In the genomic region with DNA sequence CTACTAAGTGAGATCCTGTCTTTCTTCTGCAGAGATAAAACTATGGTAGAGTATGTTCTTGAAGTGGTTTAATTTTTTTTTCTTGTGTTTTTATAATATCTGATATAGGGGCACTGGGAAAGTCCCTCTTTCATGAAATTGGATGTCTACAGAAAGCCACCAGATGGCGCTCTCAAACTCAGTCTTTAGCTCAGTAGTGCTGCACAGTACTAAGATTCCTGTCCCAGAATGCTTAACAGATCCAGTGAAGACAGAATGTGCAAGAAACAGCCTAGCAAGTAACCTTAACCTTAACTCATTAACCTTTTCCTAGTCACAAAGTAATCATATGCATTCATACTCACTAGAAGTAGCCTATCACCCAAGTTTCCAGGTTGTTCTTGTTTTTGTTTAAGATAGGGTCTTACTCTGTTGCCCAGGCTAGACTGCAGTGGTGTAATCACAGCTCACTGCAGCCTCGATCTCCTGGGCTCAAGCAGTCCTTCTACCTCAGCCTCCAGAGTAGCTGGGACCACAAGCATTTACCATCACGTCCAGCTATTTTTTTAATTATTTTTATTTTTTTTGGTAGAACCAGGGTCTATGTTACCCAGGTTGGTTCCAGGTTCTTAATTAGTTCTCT, we compare ENCODE assay signal across 9 cellular contexts. TPM values are rescaled to one million over a fixed set of nuclear protein-coding genes. Genes with fewer than 3 reads are reported as not detected.
DNase-seq lines count a peak whose midpoint lies in the region; ATAC-seq and TF ChIP-seq lines count a peak whose summit lies in the region.
"Had no signal": no experiment of that assay in that cellular context is flagged by ENCODE, and none has a peak within 500 bp of the region (broad histone marks: within the 10 kb centered on the region; RNA-seq: fewer than 3 reads in every experiment).

No MANE protein-coding gene starts in this region.

- H3K27ac Mint-ChIP-seq in activated CD4-positive, alpha-beta T cell treated with anti-CD3 and anti-CD28 coated beads, Interleukin-2, amount 10 ng/mL, durations not matched to agents 24 days and 14 days = no peak overlapping the region

- ATAC-seq in HG03108 (IDR thresholded peaks at IDR 0.05; ENCODE audit: unreplicated experiment) (peak; percentile 79), lower lobe of right lung (peak; percentile 81 to 91)

- DNase-seq in NCI-H524 treated with DMSO at 0.1 percent for 48 hours (lab: John Stamatoyannopoulos, UW) = peak; percentile 1
- peak; percentile 89 for DNase-seq in activated CD4-positive, alpha-beta T cell treated with anti-CD3 and anti-CD28 coated beads, Interleukin-2, amount 10 ng/mL, durations not matched to agents 24 days and 14 days
- DNase-seq in coronary artery (ENCODE audit: low spot score) = no peak
- no peak for DNase-seq in lower lobe of right lung
- DNase-seq in stimulated activated CD8-positive, alpha-beta memory T cell treated with anti-CD3 and anti-CD28 coated beads, Interleukin-15, amount 100 ng/mL, for 24 hours (ENCODE audit: low read depth) = peak; percentile 7
- no peak for DNase-seq in mesenteric fat pad (ENCODE audit: low spot score)

- H3K4me1 Mint-ChIP-seq in activated CD4-positive, alpha-beta T cell treated with anti-CD3 and anti-CD28 coated beads, Interleukin-2, amount 10 ng/mL, durations not matched to agents 24 days and 14 days = peaks cover 4% of the 10 kb centered on the region

- peaks cover 21% of the 10 kb centered on the region for H3K36me3 ChIP-seq in lower lobe of right lung

- no peaks in the 10 kb centered on the region for H3K9me3 Mint-ChIP-seq in activated CD4-positive, alpha-beta T cell treated with anti-CD3 and anti-CD28 coated beads, Interleukin-2, amount 10 ng/mL, durations not matched to agents 24 days and 14 days

- H3K36me3 Mint-ChIP-seq in activated CD4-positive, alpha-beta T cell treated with anti-CD3 and anti-CD28 coated beads, Interleukin-2, amount 10 ng/mL, durations not matched to agents 24 days and 14 days (ENCODE audit: low read depth) = peaks cover 7% of the 10 kb centered on the region

- no peak overlapping the region for H3K27ac ChIP-seq in coronary artery
- no peak overlapping the region for H3K27ac ChIP-seq in lower lobe of right lung
- H3K27ac ChIP-seq: skin epidermis had no signal

- no peak overlapping the region for H3K4me3 Mint-ChIP-seq in activated CD4-positive, alpha-beta T cell treated with anti-CD3 and anti-CD28 coated beads, Interleukin-2, amount 10 ng/mL, durations not matched to agents 24 days and 14 days

- H3K4me1 ChIP-seq in lower lobe of right lung = no peaks in the 10 kb centered on the region

- TF ChIP-seq CTCF in GM12874 (IDR thresholded peaks at IDR 0.05; ENCODE audit: insufficient read depth, low read depth, low read length) (peak; percentile 59; the same call in 1 of the 2 replicates), coronary artery (IDR thresholded peaks at IDR 0.05) (peak; percentile 68), lower lobe of right lung (IDR thresholded peaks at IDR 0.05) (peak; percentile 77)

- H3K4me3 ChIP-seq in coronary artery (no peak overlapping the region), lower lobe of right lung (no peak overlapping the region)
- H3K4me3 ChIP-seq: skin epidermis had no signal

- no peaks in the 10 kb centered on the region for H3K27me3 ChIP-seq in lower lobe of right lung (ENCODE audit: low read depth)

- intact Hi-C loops in activated CD4-positive, alpha-beta T cell treated with anti-CD3 and anti-CD28 coated beads, Interleukin-2, amount 10 ng/mL, durations not matched to agents 24 days and 14 days (cut with micrococcal nuclease) = loop anchor here (1.0 to 5.0 kb wide), 2 partner anchors 57 to 75 kb away; a partner anchor contains a TSS
- intact Hi-C loops in lower lobe of right lung (cut with DNase I) = loop anchor here (5.0 kb wide), 1 partner anchor 55 kb away; a partner anchor contains a TSS

- H3K9me3 ChIP-seq in lower lobe of right lung = no peaks in the 10 kb centered on the region

- H3K27me3 Mint-ChIP-seq in activated CD4-positive, alpha-beta T cell treated with anti-CD3 and anti-CD28 coated beads, Interleukin-2, amount 10 ng/mL, durations not matched to agents 24 days and 14 days = no peaks in the 10 kb centered on the region

RNA-seq across cellular contexts. Expression of a gene that starts 56.7 kb away (rescaled TPM):
- total RNA-seq in activated CD4-positive, alpha-beta T cell treated with anti-CD3 and anti-CD28 coated beads, Interleukin-2, amount 10 ng/mL, durations not matched to agents 24 days and 14 days = 47.9 and 50.2 TPM in 2 replicates
- total RNA-seq in lower lobe of right lung (26.3 TPM), mesenteric fat pad (37.4 TPM)

Comparison
In these comparisons a context has a peak if more than half of its experiments do, and no peak if none do; other contexts are left out.
1. DNase-seq: peak in NCI-H524 treated with DMSO at 0.1 percent for 48 hours (single experiment), activated CD4-positive, alpha-beta T cell treated with anti-CD3 and anti-CD28 coated beads, Interleukin-2, amount 10 ng/mL, durations not matched to agents 24 days and 14 days (single experiment) and stimulated activated CD8-positive, alpha-beta memory T cell treated with anti-CD3 and anti-CD28 coated beads, Interleukin-15, amount 100 ng/mL, for 24 hours (single experiment); none in coronary artery (single experiment), lower lobe of right lung (single experiment) and mesenteric fat pad (single experiment).
2. Peak in every context shown above with its lines, with median percentiles within 50 percentile points of each other: CTCF ChIP-seq.